ENCODE assay signal across 1 cellular context in genomic region chr1:24186711-24186992, GRCh38.
TF ChIP-seq lines count a peak whose summit lies in the region.

No MANE protein-coding gene starts in this region.

TF ChIP-seq in HepG2, 621 proteins besides CTCF, POLR2A, EP300 and RAD21 (continued from another document):
- TF ChIP-seq ZNF512B (CRISPR knock-in tag; IDR thresholded peaks at IDR 0.05; ENCODE audit: borderline replicate concordance) (no peak), NR1H2 (CRISPR knock-in tag; IDR thresholded peaks at IDR 0.05; ENCODE audit: borderline replicate concordance, low read depth) (no peak), NFKBIZ (CRISPR knock-in tag; IDR thresholded peaks at IDR 0.05) (0 out of 2 replicates have a peak, but pooled peaks have one; percentile 7), ZNF260 (CRISPR knock-in tag; IDR thresholded peaks at IDR 0.05; ENCODE audit: borderline replicate concordance, low read depth) (no peak), ZNF816 (CRISPR knock-in tag; IDR thresholded peaks at IDR 0.05; ENCODE audit: borderline replicate concordance) (no peak), RFX5 (IDR thresholded peaks at IDR 0.05; ENCODE audit: low read depth, low read length) (no peak), ATRX (CRISPR knock-in tag; IDR thresholded peaks at IDR 0.05; ENCODE audit: borderline replicate concordance) (no peak), PRDM15 (CRISPR knock-in tag; IDR thresholded peaks at IDR 0.05) (0 out of 2 replicates have a peak, but pooled peaks have one; percentile 69), MAFK (conservative IDR thresholded peaks at IDR 0.05 in 1 of 2, IDR thresholded peaks at IDR 0.05 in 1 of 2; ENCODE audit: low read length in 2 of 2) (no peak), DMTF1 (CRISPR knock-in tag; IDR thresholded peaks at IDR 0.05) (no peak), SP4 (CRISPR knock-in tag; IDR thresholded peaks at IDR 0.05) (no peak), PRMT3 (CRISPR knock-in tag; IDR thresholded peaks at IDR 0.05; ENCODE audit: borderline replicate concordance, low read depth) (no peak), IKZF5 (CRISPR knock-in tag; IDR thresholded peaks at IDR 0.05) (no peak), CHCHD3 (CRISPR knock-in tag; IDR thresholded peaks at IDR 0.05) (no peak), TRIM24 (CRISPR knock-in tag; IDR thresholded peaks at IDR 0.05) (no peak), ZFP91 (CRISPR knock-in tag; IDR thresholded peaks at IDR 0.05; ENCODE audit: borderline replicate concordance) (0 out of 2 replicates have a peak, but pooled peaks have one; percentile 2), ZSCAN20 (CRISPR knock-in tag; IDR thresholded peaks at IDR 0.05; ENCODE audit: borderline replicate concordance) (no peak)
